ENCODE assay signal across 8 cellular contexts in the genomic region with DNA sequence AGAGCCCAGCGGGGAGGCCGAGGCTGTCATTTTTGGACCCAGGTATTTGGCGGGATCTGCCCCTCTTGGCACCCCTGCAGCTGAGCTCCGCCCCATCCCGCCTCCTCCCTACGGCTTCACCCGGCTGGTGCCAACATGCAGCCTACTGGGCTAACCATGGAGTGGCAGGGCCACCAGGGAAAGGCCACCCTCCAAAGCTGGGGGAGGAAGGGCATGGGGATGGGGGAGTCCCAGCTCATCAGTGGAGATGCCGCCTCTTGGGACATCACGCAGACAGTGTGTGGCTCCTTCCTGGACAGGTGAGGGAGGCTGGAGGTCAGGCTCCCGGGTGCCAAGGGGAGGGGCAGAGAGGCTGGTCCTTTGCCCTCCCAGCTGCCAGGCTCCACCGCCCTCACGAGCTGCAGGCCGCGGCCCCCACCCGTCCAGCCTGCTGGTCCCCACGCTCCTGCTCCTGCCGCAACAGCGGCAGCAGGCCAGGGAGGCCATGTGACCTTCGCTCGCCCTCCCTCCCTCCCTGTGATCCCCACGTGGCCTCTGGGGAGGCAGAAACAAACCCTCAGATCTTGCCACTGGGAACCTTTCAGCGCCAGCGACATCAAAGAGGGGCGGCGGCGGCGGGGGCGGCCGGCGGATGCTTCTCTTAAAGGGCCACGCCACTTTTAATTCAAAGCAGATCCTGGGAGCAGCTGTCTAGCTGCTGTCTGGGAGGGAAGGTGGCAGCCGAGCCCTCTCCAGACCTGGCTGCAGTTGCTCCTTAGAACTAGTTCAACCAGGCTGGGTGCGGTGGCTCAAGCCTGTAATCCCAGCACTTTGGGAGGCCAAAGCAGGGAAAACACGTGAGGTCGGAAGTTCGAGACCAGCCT. TPM values are rescaled to one million over a fixed set of nuclear protein-coding genes. Genes with fewer than 3 reads are reported as not detected.
A peak's percentile ranks its signal among the peaks of the same experiment; 100 is the strongest.
DNase-seq lines count a peak whose midpoint lies in the region; ATAC-seq, FAIRE-seq and TF ChIP-seq lines count a peak whose summit lies in the region.

No MANE protein-coding gene starts in this region.

- no TSS peak for BruUV-seq in PC-3 (replicated peaks; lab: Mats Ljungman, UMichigan)

- POLR2A ChIA-PET in PC-3 (lab: Charles Lee; ENCODE audit: unreplicated experiment): no interaction called here

- no peaks in the 10 kb centered on the region for H3F3A ChIP-seq in PC-3 (ENCODE audit: low read length, unreplicated experiment)

- TF ChIP-seq POLR2A in ovary (IDR thresholded peaks at IDR 0.05) (no peak), testis (IDR thresholded peaks at IDR 0.05) (no peak)

- H4K20me1 ChIP-seq in PC-3 (ENCODE audit: low read length): no peaks in the 10 kb centered on the region

- no peak overlapping the region for H3K9ac ChIP-seq in PC-3 (ENCODE audit: low read length)

- H3K9me2 ChIP-seq in PC-3 (replicated peaks; ENCODE audit: low read length): no peaks in the 10 kb centered on the region

- H2AFZ ChIP-seq in PC-3 (ENCODE audit: low read length): peak overlapping the region; percentile 57

- no peak for FAIRE-seq in frontal cortex (lab: Jason Lieb, UNC)

- ATAC-seq in HG03442 (IDR thresholded peaks at IDR 0.05; ENCODE audit: unreplicated experiment) (peak; percentile 58), PC-3 (peak; percentile 27; the same call in 1 of the 2 replicates)

- H3K36me3 ChIP-seq in PC-3 (ENCODE audit: low read depth, low read length) (no peaks in the 10 kb centered on the region), ovary (no peaks in the 10 kb centered on the region), testis (ENCODE audit: low read depth, missing control alignments) (no peaks in the 10 kb centered on the region)

- 0 out of 2 replicates have a peak overlapping the region, but pooled peaks have one; percentile 34 for H3K4me2 ChIP-seq in PC-3 (ENCODE audit: low read length)

- TF ChIP-seq CTCF in PC-3 (conservative IDR thresholded peaks at IDR 0.05; ENCODE audit: low read depth, low read length) (no peak), ovary (IDR thresholded peaks at IDR 0.05) (no peak), testis (IDR thresholded peaks at IDR 0.05) (no peak)

- TF ChIP-seq EP300 in ovary (IDR thresholded peaks at IDR 0.05): no peak

- WGBS in ovary, 3 donors: 9 to 16% (median 11%) methylated on average over 28 to 36 of the region's 36 CpGs
- WGBS in testis, 2 donors: 13 to 21% methylated on average over 23 to 34 of the region's 36 CpGs

- H3K9me3 ChIP-seq in PC-3 (ENCODE audit: low read length) (no peaks in the 10 kb centered on the region), ovary (no peaks in the 10 kb centered on the region), testis (no peaks in the 10 kb centered on the region)

- intact Hi-C loops in PC-3 (cut with micrococcal nuclease) (no loop called here), ovary (cut with DNase I) (no loop called here), testis (cut with DNase I; ENCODE audit: low total_unique reads) (no loop called here)

- no peaks in the 10 kb centered on the region for H3K79me2 ChIP-seq in PC-3 (ENCODE audit: low read length)

- CTCF ChIA-PET in PC-3 (lab: Charles Lee): interaction anchor here (0.7 kb wide), 1 partner anchor 50 kb away, joined by 13 read pairs; no protein-coding TSS in a partner anchor

- no peaks in the 10 kb centered on the region for H3K27me3 ChIP-seq in PC-3 (ENCODE audit: low read length)
- no peaks in the 10 kb centered on the region for H3K27me3 ChIP-seq in ovary
- H3K27me3 ChIP-seq in testis: no peaks in the 10 kb centered on the region

- H3K27ac ChIP-seq in PC-3 (ENCODE audit: low read length): no peak overlapping the region
- no peak overlapping the region for H3K27ac ChIP-seq in ovary
- H3K27ac ChIP-seq in testis: no peak overlapping the region

- H3K4me3 ChIP-seq in PC-3 (ENCODE audit: low read length) (no peak overlapping the region), ovary (no peak overlapping the region), testis (no peak overlapping the region)

- no peaks in the 10 kb centered on the region for H3K4me1 ChIP-seq in PC-3 (ENCODE audit: insufficient read depth, low read length)
- H3K4me1 ChIP-seq in ovary (ENCODE audit: insufficient read depth): peaks cover 13% of the 10 kb centered on the region
- peaks cover 17% of the 10 kb centered on the region for H3K4me1 ChIP-seq in testis

- peak; percentile 70 for DNase-seq in D341Med (ENCODE audit: low spot score)
- DNase-seq in PC-3: peak; percentile 14
- peak; percentile 77 for DNase-seq in activated T-helper 9 cell treated with anti-CD3 and anti-CD28 coated beads, Interleukin-2, amount 50 U/mL, for 16 hours (ENCODE audit: low read depth)
- DNase-seq in frontal cortex (ENCODE audit: low spot score in 2 of 2): peak; percentile 94 to 96
- DNase-seq in ovary: peak; percentile 61 to 81 (median 77)
- DNase-seq in testis: peak; percentile 84
- no peak for DNase-seq in NCI-H446 treated with DMSO at 0.1 percent for 48 hours (lab: John Stamatoyannopoulos, UW)

RNA-seq across cellular contexts. Expression of gene NOTUM, which starts 6.8 kb away (rescaled TPM):
- total RNA-seq in PC-3 (2014; rRNA removed) (0.75 TPM in 1 of 2 replicates, not detected in the other), frontal cortex (under 0.01 TPM), ovary (under 1 TPM in 3 of 7 donors, not detected in 4; 0.20 to 0.36 (median 0.24) TPM), testis (10 to 100 TPM in 1 of 2 donors, 1 to 10 TPM in 1; 9.5 to 13.2 TPM)
- polyA plus RNA-seq in ovary (under 1 TPM in 1 of 2 donors, not detected in 1; 0.05 TPM), testis (ENCODE audit: insufficient read depth, low read depth, low replicate concordance) (5.1 TPM)

RNA-seq across cellular contexts. Expression of gene ASPSCR1, which starts 9.7 kb away (rescaled TPM):
- 31.5 and 48.2 TPM in 2 replicates for total RNA-seq in PC-3 (2014; rRNA removed)
- total RNA-seq in frontal cortex: 13.5 TPM
- 10 to 100 TPM; 18.0 to 39.9 (median 25.8) TPM for total RNA-seq in ovary
- 10 to 100 TPM in 1 of 2 donors, 1 to 10 TPM in 1; 1.6 to 24.3 TPM for polyA plus RNA-seq in ovary
- total RNA-seq in testis: 10 to 100 TPM; 46.2 to 49.7 TPM
- 40.5 TPM for polyA plus RNA-seq in testis (ENCODE audit: insufficient read depth, low read depth, low replicate concordance)

RNA-seq across cellular contexts. Expression of gene MYADML2, which starts 20.7 kb away (rescaled TPM):
- total RNA-seq in PC-3 (2014; rRNA removed) (not detected in 2 replicates), frontal cortex (0.41 TPM), ovary (not detected), testis (under 1 TPM; 0.16 to 0.25 TPM)
- polyA plus RNA-seq in ovary (not detected), testis (ENCODE audit: insufficient read depth, low read depth, low replicate concordance) (0.57 TPM)

RNA-seq across cellular contexts. Expression of gene PYCR1, which starts 30.7 kb away (rescaled TPM):
- total RNA-seq in PC-3 (2014; rRNA removed) (144 and 169 TPM in 2 replicates), frontal cortex (15.9 TPM), ovary (100 to 1,000 TPM in 1 of 7 donors, 10 to 100 TPM in 2, 1 to 10 TPM in 4; 1.5 to 119 (median 9.4) TPM), testis (10 to 100 TPM; 13.8 to 19.2 TPM)
- polyA plus RNA-seq in ovary (1 to 10 TPM; 6.1 to 8.1 TPM), testis (ENCODE audit: insufficient read depth, low read depth, low replicate concordance) (28.9 TPM)

RNA-seq across cellular contexts. Expression of gene MAFG, which starts 40.2 kb away (rescaled TPM):
- total RNA-seq in PC-3 (2014; rRNA removed): 22.9 and 37.5 TPM in 2 replicates
- total RNA-seq in frontal cortex: 13.9 TPM
- 10 to 100 TPM; 10.6 to 21.1 (median 16.3) TPM for total RNA-seq in ovary
- 10 to 100 TPM in 1 of 2 donors, 1 to 10 TPM in 1; 9.5 to 11.8 TPM for polyA plus RNA-seq in ovary
- 10 to 100 TPM; 31.7 to 36.9 TPM for total RNA-seq in testis
- 21.8 TPM for polyA plus RNA-seq in testis (ENCODE audit: insufficient read depth, low read depth, low replicate concordance)
